Comparison of ENCODE assay signal across 8 cellular contexts in genomic region chr16:72664122-72664479, GRCh38.
A peak's percentile ranks its signal among the peaks of the same experiment; 100 is the strongest.
DNase-seq lines count a peak whose midpoint lies in the region; ATAC-seq and TF ChIP-seq lines count a peak whose summit lies in the region.

No MANE protein-coding gene starts in this region.

- no peaks in the 10 kb centered on the region for H3K9me3 ChIP-seq in iPS DF 6.9 (ENCODE audit: control insufficient read depth, insufficient read depth, low read length)

- H3K4me3 Mint-ChIP-seq in activated B cell treated with CpG ODN at 0.5 μM for 24 hours, result peak overlapping the region; percentile 98
- peak overlapping the region; percentile 100 for H3K4me3 Mint-ChIP-seq in stimulated activated naive B cell treated with anti-CD40 and anti-IgM and Interleukin-4, amounts not matched to agents 10 μg/mL and 1 μg/mL and 100 μg/mL, for 72 hours

- no peak overlapping the region for H3K27ac ChIP-seq in iPS DF 6.9 (ENCODE audit: low read length)

- no peak for TF ChIP-seq CTCF in activated B cell treated with CpG ODN at 0.5 μM for 24 hours (IDR thresholded peaks at IDR 0.05)

- no peaks in the 10 kb centered on the region for H3K4me1 ChIP-seq in iPS DF 6.9 (ENCODE audit: control insufficient read depth, insufficient read depth, low read length)

- no peaks in the 10 kb centered on the region for H3K36me3 ChIP-seq in iPS DF 6.9 (ENCODE audit: control insufficient read depth, insufficient read depth, low read length)

- ATAC-seq in activated B cell treated with CpG ODN at 0.5 μM for 24 hours (ENCODE audit: low read depth), result no peak
- no peak for ATAC-seq in stimulated activated naive B cell treated with anti-CD40 and anti-IgM and Interleukin-4, amounts not matched to agents 10 μg/mL and 1 μg/mL and 100 μg/mL, for 72 hours (replicated peaks)

- H3K36me3 Mint-ChIP-seq in activated B cell treated with CpG ODN at 0.5 μM for 24 hours (ENCODE audit: low read depth), result peaks cover 10% of the 10 kb centered on the region
- H3K36me3 Mint-ChIP-seq in stimulated activated naive B cell treated with anti-CD40 and anti-IgM and Interleukin-4, amounts not matched to agents 10 μg/mL and 1 μg/mL and 100 μg/mL, for 72 hours, result peaks cover 0 to 2% of the 10 kb centered on the region in 2 donors

- H3K27me3 ChIP-seq in iPS DF 6.9 (ENCODE audit: control insufficient read depth, insufficient read depth, low read length), result no peaks in the 10 kb centered on the region

- H3K9me3 Mint-ChIP-seq in activated B cell treated with CpG ODN at 0.5 μM for 24 hours, result no peaks in the 10 kb centered on the region
- H3K9me3 Mint-ChIP-seq in stimulated activated naive B cell treated with anti-CD40 and anti-IgM and Interleukin-4, amounts not matched to agents 10 μg/mL and 1 μg/mL and 100 μg/mL, for 72 hours, result peaks cover 0 to 1% of the 10 kb centered on the region in 2 donors

- H3K27ac Mint-ChIP-seq in activated B cell treated with CpG ODN at 0.5 μM for 24 hours, result peak overlapping the region; percentile 95
- peak overlapping the region; percentile 99 for H3K27ac Mint-ChIP-seq in stimulated activated naive B cell treated with anti-CD40 and anti-IgM and Interleukin-4, amounts not matched to agents 10 μg/mL and 1 μg/mL and 100 μg/mL, for 72 hours

- no CpG with 5 or more reads among the region's 17 CpGs for WGBS in iPS DF 6.9 (ENCODE audit: insufficient coverage, insufficient read length)

- no peaks in the 10 kb centered on the region for H3K27me3 Mint-ChIP-seq in activated B cell treated with CpG ODN at 0.5 μM for 24 hours
- H3K27me3 Mint-ChIP-seq in stimulated activated naive B cell treated with anti-CD40 and anti-IgM and Interleukin-4, amounts not matched to agents 10 μg/mL and 1 μg/mL and 100 μg/mL, for 72 hours, result no peaks in the 10 kb centered on the region

- CTCF ChIA-PET in activated B cell treated with CpG ODN at 0.5 μM for 24 hours (lab: Charles Lee), result no interaction called here

- intact Hi-C loops in activated B cell treated with CpG ODN at 0.5 μM for 24 hours (cut with micrococcal nuclease), result loop anchor here (1.0 to 10.0 kb wide), 7 partner anchors 74 to 1633 kb away; partner anchors contain the start of genes CMTR2, DHODH and PSMD7
- intact Hi-C loops in posterior cingulate gyrus (cut with DNase I), result no loop called here

- H3K4me1 Mint-ChIP-seq in activated B cell treated with CpG ODN at 0.5 μM for 24 hours, result peaks cover 25% of the 10 kb centered on the region
- H3K4me1 Mint-ChIP-seq in stimulated activated naive B cell treated with anti-CD40 and anti-IgM and Interleukin-4, amounts not matched to agents 10 μg/mL and 1 μg/mL and 100 μg/mL, for 72 hours, result peaks cover 6 to 7% of the 10 kb centered on the region in 2 donors

- POLR2A ChIA-PET in activated B cell treated with CpG ODN at 0.5 μM for 24 hours (lab: Charles Lee), result interaction anchor here (0.6 to 1.2 kb wide), 4 partner anchors 9 to 571 kb away, joined by 3 to 8 read pairs (median 4); partner anchors contain the start of genes DHX38 and TXNL4B

- H3K4me3 ChIP-seq in iPS DF 6.9 (ENCODE audit: low read length), result peak overlapping the region; percentile 63; the same call in 1 of the 2 replicates

- peak; percentile 47 for DNase-seq in DMS53 (lab: John Stamatoyannopoulos, UW)
- no peak for DNase-seq in DMS53 treated with DMSO at 0.1 percent for 48 hours (lab: John Stamatoyannopoulos, UW; ENCODE audit: unreplicated experiment)
- no peak for DNase-seq in activated B cell treated with CpG ODN at 0.5 μM for 24 hours
- no peak for DNase-seq in iPS DF 6.9 (ENCODE audit: low read depth, low spot score)
- no peak for DNase-seq in stimulated activated naive B cell treated with anti-CD40 and anti-IgM and Interleukin-4, amounts not matched to agents 10 μg/mL and 1 μg/mL and 100 μg/mL, for 72 hours
- DNase-seq in posterior cingulate gyrus, result no peak
- no peak for DNase-seq in NK-92 treated with Interleukin-12 subunit alpha and Interleukin-12 subunit beta, amount 100 ng/mL, for 24 hours (lab: John Stamatoyannopoulos, UW)
- no peak for DNase-seq in SIG-M5 treated with dmso at 0.1 percent for 504 hours (lab: John Stamatoyannopoulos, UW; ENCODE audit: unreplicated experiment)
